18 cellular contexts compared by ENCODE assay signal in the genomic region with DNA sequence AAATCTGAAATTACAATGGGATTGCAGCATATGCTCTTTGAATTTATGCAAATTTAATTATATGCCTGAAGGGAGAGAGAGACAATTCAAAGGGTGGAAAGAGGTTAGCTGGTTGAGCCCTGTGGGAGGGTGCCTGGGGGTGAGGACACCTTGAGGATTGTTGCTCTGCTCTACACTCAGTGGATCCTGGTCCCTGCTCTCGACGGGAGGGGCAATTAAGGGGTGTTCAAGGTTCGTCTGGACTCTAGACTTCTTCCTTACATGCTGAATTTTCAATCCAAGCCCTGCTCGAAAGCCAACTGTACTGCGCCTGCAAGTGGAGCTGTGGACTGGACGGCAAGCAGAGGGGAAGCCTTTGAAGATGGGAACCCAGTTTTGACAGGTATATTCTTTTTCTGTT. TPM values are rescaled to one million over a fixed set of nuclear protein-coding genes. Genes with fewer than 3 reads are reported as not detected.
"Had no signal": no experiment of that assay in that cellular context is flagged by ENCODE, and none has a peak within 500 bp of the region (broad histone marks: within the 10 kb centered on the region; RNA-seq: fewer than 3 reads in every experiment).

No MANE protein-coding gene starts in this region.

RNA-seq across cellular contexts. Expression of a gene that starts 15.5 kb away (rescaled TPM):
- total RNA-seq: chondrocyte, colonic mucosa, dermis microvascular lymphatic vessel endothelial cell, endodermal cell, esophagus mucosa, esophagus squamous epithelium, gastrocnemius medialis, glomerular endothelial cell, heart right ventricle, kidney, left lung, left ventricle myocardium superior, lower lobe of right lung, lung microvascular endothelial cell, mononuclear cell, myocyte had no signal
- polyA plus RNA-seq: heart right ventricle, immature natural killer cell had no signal

RNA-seq across cellular contexts. Expression of a gene that starts 19.0 kb away (rescaled TPM):
- total RNA-seq: chondrocyte, colonic mucosa, dermis microvascular lymphatic vessel endothelial cell, endodermal cell, esophagus mucosa, esophagus squamous epithelium, gastrocnemius medialis, glomerular endothelial cell, heart right ventricle, kidney, left lung, left ventricle myocardium superior, lower leg skin, lower lobe of right lung, lung microvascular endothelial cell, mononuclear cell, myocyte had no signal
- polyA plus RNA-seq: heart right ventricle, immature natural killer cell had no signal

RNA-seq across cellular contexts. Expression of a gene that starts 56.1 kb away (rescaled TPM):
- total RNA-seq: chondrocyte, colonic mucosa, dermis microvascular lymphatic vessel endothelial cell, endodermal cell, esophagus mucosa, esophagus squamous epithelium, gastrocnemius medialis, glomerular endothelial cell, heart right ventricle, kidney, left lung, left ventricle myocardium superior, lower leg skin, lower lobe of right lung, lung microvascular endothelial cell, mononuclear cell, myocyte had no signal
- polyA plus RNA-seq: heart right ventricle, immature natural killer cell had no signal
